In the genomic region with DNA sequence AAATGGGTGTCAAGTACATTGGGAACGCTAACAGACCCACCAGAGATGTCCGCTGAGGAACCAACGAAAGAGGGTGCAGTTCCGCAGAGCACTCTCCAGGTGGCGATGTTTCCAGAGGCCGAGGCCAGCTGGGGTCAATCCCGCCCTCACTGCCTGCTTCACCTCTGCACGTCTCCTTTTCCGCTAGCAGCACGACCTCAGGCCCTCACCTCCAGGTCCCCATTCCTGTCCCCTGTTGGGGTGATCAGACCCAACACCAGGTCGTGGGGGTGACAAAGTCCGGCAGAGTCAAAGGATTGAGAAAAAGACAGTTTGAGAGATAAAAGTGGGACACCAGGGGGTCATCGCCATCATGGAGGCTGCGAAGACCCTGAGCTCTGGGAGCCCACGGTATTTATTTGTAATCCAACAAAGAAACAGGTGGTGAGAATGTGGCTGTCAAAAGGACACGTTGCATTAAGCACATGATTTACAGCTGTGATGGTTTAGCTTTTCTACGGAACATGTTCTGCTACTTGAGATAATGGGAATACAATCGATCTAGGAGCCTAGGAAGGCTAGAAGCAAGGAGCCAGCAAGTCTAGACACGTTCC, we compare ENCODE assay signal across 8 cellular contexts. TPM values are rescaled to one million over a fixed set of nuclear protein-coding genes. Genes with fewer than 3 reads are reported as not detected.
DNase-seq lines count a peak whose midpoint lies in the region; ATAC-seq and TF ChIP-seq lines count a peak whose summit lies in the region.

No MANE protein-coding gene starts in this region.

- H3K9me3 ChIP-seq in HEK293 (ENCODE audit: control insufficient read depth, insufficient read depth, low read depth, low read length), result no peaks in the 10 kb centered on the region

- no peaks in the 10 kb centered on the region for H3K36me3 ChIP-seq in HEK293 (ENCODE audit: control insufficient read depth in 2 of 2, insufficient read depth in 1 of 2, low read length in 2 of 2)

- no peaks in the 10 kb centered on the region for H3K27me3 ChIP-seq in foreskin keratinocyte

- H3K4me1 ChIP-seq in HEK293 (ENCODE audit: control insufficient read depth, insufficient read depth, low read length), result no peaks in the 10 kb centered on the region
- H3K4me1 ChIP-seq in foreskin keratinocyte, result no peaks in the 10 kb centered on the region

- H3K9me3 Mint-ChIP-seq in progenitor cell of endocrine pancreas (ENCODE audit: low read depth), result peaks cover 10% of the 10 kb centered on the region

- peak overlapping the region; percentile 92 for H3K27ac Mint-ChIP-seq in progenitor cell of endocrine pancreas

- DNase-seq in COLO668 (lab: John Stamatoyannopoulos, UW; ENCODE audit: unreplicated experiment) (peak; percentile 66), NCI-H526 (lab: John Stamatoyannopoulos, UW) (peak; percentile 37 to 61), foreskin keratinocyte (no peak), progenitor cell of endocrine pancreas (ENCODE audit: low spot score, unreplicated experiment) (peak; percentile 27), mucosa of gallbladder (ENCODE audit: low spot score) (no peak)
- DNase-seq in activated T-cell treated with anti-CD3 and anti-CD28 coated beads, Interleukin-2, amount 50 U/mL, for 1 hour, result peak; percentile 53

- H3K27me3 Mint-ChIP-seq in progenitor cell of endocrine pancreas, result no peaks in the 10 kb centered on the region

- H3K4me3 Mint-ChIP-seq in progenitor cell of endocrine pancreas (ENCODE audit: low read depth), result no peak overlapping the region

- H3K27ac ChIP-seq in HEK293 (ENCODE audit: extremely low read depth, low read depth, low read length) (no peak overlapping the region), foreskin keratinocyte (no peak overlapping the region)

- POLR2A ChIA-PET in HEK293 (lab: Yijun Ruan, JAX), result no interaction called here

- no peak overlapping the region for H3K4me3 ChIP-seq in HEK293 (ENCODE audit: low read depth, low read length)

- TF ChIP-seq CTCF in HEK293 (tag by site-specific recombination; IDR thresholded peaks at IDR 0.05), result peak; percentile 65
- TF ChIP-seq CTCF in foreskin keratinocyte (conservative IDR thresholded peaks at IDR 0.05), result peak; percentile 74
- TF ChIP-seq CTCF in progenitor cell of endocrine pancreas (IDR thresholded peaks at IDR 0.05; ENCODE audit: unreplicated experiment), result peak; percentile 73

- H3K4me1 Mint-ChIP-seq in progenitor cell of endocrine pancreas (ENCODE audit: low read depth), result peaks cover 7% of the 10 kb centered on the region

- ATAC-seq in foreskin keratinocyte (peak; percentile 57), HG02840 (IDR thresholded peaks at IDR 0.05; ENCODE audit: low FRiP score, unreplicated experiment) (no peak)

- peaks cover 14% of the 10 kb centered on the region for H3K36me3 Mint-ChIP-seq in progenitor cell of endocrine pancreas (ENCODE audit: insufficient read depth)

- CTCF ChIA-PET in HEK293 (lab: Yijun Ruan, JAX), result interaction anchor here (0.6 to 3.9 kb wide), 22 partner anchors 8 to 1035 kb away, joined by 3 to 23 read pairs (median 4); no protein-coding TSS in a partner anchor

TF ChIP-seq in HEK293, 187 proteins besides CTCF, POLR2A, EP300 and RAD21 (continues in another document):
- TF ChIP-seq ZNF202 (tag by site-specific recombination; IDR thresholded peaks at IDR 0.05; ENCODE audit: borderline replicate concordance), result no peak
- TF ChIP-seq ZNF747 (tag by site-specific recombination; IDR thresholded peaks at IDR 0.05), result no peak
- TF ChIP-seq KLF7 (tag by site-specific recombination; IDR thresholded peaks at IDR 0.05; ENCODE audit: borderline replicate concordance), result no peak
- TF ChIP-seq FEZF1 (tag by site-specific recombination; IDR thresholded peaks at IDR 0.05), result peak; percentile 69
- TF ChIP-seq, protein P1, sequence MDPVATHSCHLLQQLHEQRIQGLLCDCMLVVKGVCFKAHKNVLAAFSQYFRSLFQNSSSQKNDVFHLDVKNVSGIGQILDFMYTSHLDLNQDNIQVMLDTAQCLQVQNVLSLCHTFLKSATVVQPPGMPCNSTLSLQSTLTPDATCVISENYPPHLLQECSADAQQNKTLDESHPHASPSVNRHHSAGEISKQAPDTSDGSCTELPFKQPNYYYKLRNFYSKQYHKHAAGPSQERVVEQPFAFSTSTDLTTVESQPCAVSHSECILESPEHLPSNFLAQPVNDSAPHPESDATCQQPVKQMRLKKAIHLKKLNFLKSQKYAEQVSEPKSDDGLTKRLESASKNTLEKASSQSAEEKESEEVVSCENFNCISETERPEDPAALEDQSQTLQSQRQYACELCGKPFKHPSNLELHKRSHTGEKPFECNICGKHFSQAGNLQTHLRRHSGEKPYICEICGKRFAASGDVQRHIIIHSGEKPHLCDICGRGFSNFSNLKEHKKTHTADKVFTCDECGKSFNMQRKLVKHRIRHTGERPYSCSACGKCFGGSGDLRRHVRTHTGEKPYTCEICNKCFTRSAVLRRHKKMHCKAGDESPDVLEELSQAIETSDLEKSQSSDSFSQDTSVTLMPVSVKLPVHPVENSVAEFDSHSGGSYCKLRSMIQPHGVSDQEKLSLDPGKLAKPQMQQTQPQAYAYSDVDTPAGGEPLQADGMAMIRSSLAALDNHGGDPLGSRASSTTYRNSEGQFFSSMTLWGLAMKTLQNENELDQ (tag by site-specific recombination; IDR thresholded peaks at IDR 0.05; ENCODE audit: low read depth), result no peak
- TF ChIP-seq, protein P2, sequence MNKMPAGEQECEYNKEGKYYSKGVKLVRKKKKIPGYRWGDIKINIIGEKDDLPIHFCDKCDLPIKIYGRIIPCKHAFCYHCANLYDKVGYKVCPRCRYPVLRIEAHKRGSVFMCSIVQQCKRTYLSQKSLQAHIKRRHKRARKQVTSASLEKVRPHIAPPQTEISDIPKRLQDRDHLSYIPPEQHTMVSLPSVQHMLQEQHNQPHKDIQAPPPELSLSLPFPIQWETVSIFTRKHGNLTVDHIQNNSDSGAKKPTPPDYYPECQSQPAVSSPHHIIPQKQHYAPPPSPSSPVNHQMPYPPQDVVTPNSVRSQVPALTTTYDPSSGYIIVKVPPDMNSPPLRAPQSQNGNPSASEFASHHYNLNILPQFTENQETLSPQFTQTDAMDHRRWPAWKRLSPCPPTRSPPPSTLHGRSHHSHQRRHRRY (tag by site-specific recombination; IDR thresholded peaks at IDR 0.05), result no peak
- TF ChIP-seq, protein P3, sequence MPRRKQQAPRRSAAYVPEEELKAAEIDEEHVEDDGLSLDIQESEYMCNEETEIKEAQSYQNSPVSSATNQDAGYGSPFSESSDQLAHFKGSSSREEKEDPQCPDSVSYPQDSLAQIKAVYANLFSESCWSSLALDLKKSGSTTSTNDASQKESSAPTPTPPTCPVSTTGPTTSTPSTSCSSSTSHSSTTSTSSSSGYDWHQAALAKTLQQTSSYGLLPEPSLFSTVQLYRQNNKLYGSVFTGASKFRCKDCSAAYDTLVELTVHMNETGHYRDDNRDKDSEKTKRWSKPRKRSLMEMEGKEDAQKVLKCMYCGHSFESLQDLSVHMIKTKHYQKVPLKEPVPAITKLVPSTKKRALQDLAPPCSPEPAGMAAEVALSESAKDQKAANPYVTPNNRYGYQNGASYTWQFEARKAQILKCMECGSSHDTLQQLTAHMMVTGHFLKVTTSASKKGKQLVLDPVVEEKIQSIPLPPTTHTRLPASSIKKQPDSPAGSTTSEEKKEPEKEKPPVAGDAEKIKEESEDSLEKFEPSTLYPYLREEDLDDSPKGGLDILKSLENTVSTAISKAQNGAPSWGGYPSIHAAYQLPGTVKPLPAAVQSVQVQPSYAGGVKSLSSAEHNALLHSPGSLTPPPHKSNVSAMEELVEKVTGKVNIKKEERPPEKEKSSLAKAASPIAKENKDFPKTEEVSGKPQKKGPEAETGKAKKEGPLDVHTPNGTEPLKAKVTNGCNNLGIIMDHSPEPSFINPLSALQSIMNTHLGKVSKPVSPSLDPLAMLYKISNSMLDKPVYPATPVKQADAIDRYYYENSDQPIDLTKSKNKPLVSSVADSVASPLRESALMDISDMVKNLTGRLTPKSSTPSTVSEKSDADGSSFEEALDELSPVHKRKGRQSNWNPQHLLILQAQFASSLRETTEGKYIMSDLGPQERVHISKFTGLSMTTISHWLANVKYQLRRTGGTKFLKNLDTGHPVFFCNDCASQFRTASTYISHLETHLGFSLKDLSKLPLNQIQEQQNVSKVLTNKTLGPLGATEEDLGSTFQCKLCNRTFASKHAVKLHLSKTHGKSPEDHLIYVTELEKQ (tag by site-specific recombination; IDR thresholded peaks at IDR 0.05; ENCODE audit: borderline replicate concordance), result no peak
- no peak for TF ChIP-seq SALL2 (tag by site-specific recombination; IDR thresholded peaks at IDR 0.05; ENCODE audit: borderline replicate concordance)
- TF ChIP-seq, protein P4, sequence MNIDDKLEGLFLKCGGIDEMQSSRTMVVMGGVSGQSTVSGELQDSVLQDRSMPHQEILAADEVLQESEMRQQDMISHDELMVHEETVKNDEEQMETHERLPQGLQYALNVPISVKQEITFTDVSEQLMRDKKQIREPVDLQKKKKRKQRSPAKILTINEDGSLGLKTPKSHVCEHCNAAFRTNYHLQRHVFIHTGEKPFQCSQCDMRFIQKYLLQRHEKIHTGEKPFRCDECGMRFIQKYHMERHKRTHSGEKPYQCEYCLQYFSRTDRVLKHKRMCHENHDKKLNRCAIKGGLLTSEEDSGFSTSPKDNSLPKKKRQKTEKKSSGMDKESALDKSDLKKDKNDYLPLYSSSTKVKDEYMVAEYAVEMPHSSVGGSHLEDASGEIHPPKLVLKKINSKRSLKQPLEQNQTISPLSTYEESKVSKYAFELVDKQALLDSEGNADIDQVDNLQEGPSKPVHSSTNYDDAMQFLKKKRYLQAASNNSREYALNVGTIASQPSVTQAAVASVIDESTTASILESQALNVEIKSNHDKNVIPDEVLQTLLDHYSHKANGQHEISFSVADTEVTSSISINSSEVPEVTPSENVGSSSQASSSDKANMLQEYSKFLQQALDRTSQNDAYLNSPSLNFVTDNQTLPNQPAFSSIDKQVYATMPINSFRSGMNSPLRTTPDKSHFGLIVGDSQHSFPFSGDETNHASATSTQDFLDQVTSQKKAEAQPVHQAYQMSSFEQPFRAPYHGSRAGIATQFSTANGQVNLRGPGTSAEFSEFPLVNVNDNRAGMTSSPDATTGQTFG (tag by site-specific recombination; IDR thresholded peaks at IDR 0.05; ENCODE audit: borderline replicate concordance), result no peak
- no peak for TF ChIP-seq ZBTB7A (tag by site-specific recombination; IDR thresholded peaks at IDR 0.05; ENCODE audit: low read depth)
- no peak for TF ChIP-seq BCL11A (tag by site-specific recombination; IDR thresholded peaks at IDR 0.05; ENCODE audit: low read depth)
- TF ChIP-seq SETDB1 (IDR thresholded peaks at IDR 0.05; ENCODE audit: insufficient read length, low read length), result peak; percentile 33

RNA-seq across cellular contexts. Expression of a gene that starts 27.3 kb away (rescaled TPM):
- total RNA-seq in foreskin keratinocyte (not detected in 2 replicates), progenitor cell of endocrine pancreas (2.6 and 3.8 TPM in 2 replicates), mucosa of gallbladder (12.6 TPM)
- polyA plus RNA-seq in foreskin keratinocyte, result 0.01 TPM in 1 of 2 replicates, not detected in the other

Comparison
In these comparisons a context has a peak if more than half of its experiments do, and no peak if none do; other contexts are left out.
1. DNase-seq: peak in COLO668 (single experiment), NCI-H526 (2 of 2), activated T-cell treated with anti-CD3 and anti-CD28 coated beads, Interleukin-2, amount 50 U/mL, for 1 hour (single experiment) and progenitor cell of endocrine pancreas (single experiment); none in foreskin keratinocyte (0 of 2) and mucosa of gallbladder (single experiment).
2. Peak in every context shown above with its lines, with median percentiles within 50 percentile points of each other: CTCF ChIP-seq.